8 cellular contexts compared by ENCODE assay signal in the genomic region with DNA sequence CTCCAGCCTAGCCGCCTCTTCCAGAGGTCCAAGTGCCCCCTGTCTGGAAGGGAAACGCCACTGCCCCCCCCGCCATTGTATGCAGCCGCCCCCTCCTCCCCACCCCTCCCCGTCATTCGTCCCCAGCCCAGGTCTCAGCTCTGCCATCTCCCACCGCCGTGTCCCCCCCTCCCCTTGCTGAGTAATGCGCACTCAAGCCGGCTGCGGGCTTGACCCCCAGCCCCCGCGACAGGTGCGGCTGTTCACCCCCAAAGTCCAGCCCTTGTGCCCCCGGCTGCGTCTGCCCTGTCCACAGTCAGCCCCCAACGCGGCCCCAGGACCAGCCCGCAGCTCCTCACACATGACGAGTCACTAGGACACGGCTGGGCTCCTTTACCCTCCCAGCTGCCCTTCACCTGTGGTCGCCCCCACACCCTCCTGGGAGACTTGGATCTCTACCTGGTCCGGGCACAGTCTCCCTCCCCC. TPM values are rescaled to one million over a fixed set of nuclear protein-coding genes. Genes with fewer than 3 reads are reported as not detected.
DNase-seq lines count a peak whose midpoint lies in the region; FAIRE-seq lines count a peak whose summit lies in the region.

No MANE protein-coding gene starts in this region.

- peaks cover 9% of the 10 kb centered on the region for H3K36me3 ChIP-seq in iPS-15b (ENCODE audit: control insufficient read depth, insufficient read depth, low read length)
- no peaks in the 10 kb centered on the region for H3K36me3 ChIP-seq in small intestine (ENCODE audit: control insufficient read depth in 2 of 2, insufficient read depth in 2 of 2, low read length in 2 of 2)

- H3K27ac ChIP-seq in small intestine (ENCODE audit: low read depth in 1 of 2, low read length in 1 of 2), result peak overlapping the region in 1 of 2 donors; percentile 22

- no peaks in the 10 kb centered on the region for H3K9me3 Mint-ChIP-seq in activated T-helper 2 cell treated with anti-CD3 and anti-CD28 coated beads, Interferon-gamma antibody, Interleukin-2, Interleukin-4, amounts not matched to agents 10 μg/mL and 5 μg/mL and 100 μg/mL, durations not matched to agents 14 hours and 24 hours and 36 hours

- H3K4me1 Mint-ChIP-seq in activated T-helper 2 cell treated with anti-CD3 and anti-CD28 coated beads, Interferon-gamma antibody, Interleukin-2, Interleukin-4, amounts not matched to agents 10 μg/mL and 5 μg/mL and 100 μg/mL, durations not matched to agents 14 hours and 24 hours and 36 hours (ENCODE audit: low read depth), result peaks cover 22% of the 10 kb centered on the region

- peak overlapping the region; percentile 84 for H3K4me3 ChIP-seq in iPS-15b (ENCODE audit: low read depth, low read length)
- H3K4me3 ChIP-seq in small intestine (ENCODE audit: low read depth in 1 of 2, low read length in 2 of 2), result peak overlapping the region; percentile 37 to 38

- no peaks in the 10 kb centered on the region for H3K9me3 ChIP-seq in iPS-15b (ENCODE audit: control insufficient read depth, insufficient read depth, low read length)
- H3K9me3 ChIP-seq in small intestine (ENCODE audit: control insufficient read depth, low read depth), result no peaks in the 10 kb centered on the region

- peak overlapping the region; percentile 26 for H3K4me3 Mint-ChIP-seq in activated T-helper 2 cell treated with anti-CD3 and anti-CD28 coated beads, Interferon-gamma antibody, Interleukin-2, Interleukin-4, amounts not matched to agents 10 μg/mL and 5 μg/mL and 100 μg/mL, durations not matched to agents 14 hours and 24 hours and 36 hours (ENCODE audit: low read depth)

- peak overlapping the region; percentile 74 for H3K9ac ChIP-seq in iPS-15b (ENCODE audit: low read depth, low read length)

- peak; percentile 5 for DNase-seq in DMS79 treated with DMSO at 0.1 percent for 48 hours (lab: John Stamatoyannopoulos, UW)
- DNase-seq in DMS79 (lab: John Stamatoyannopoulos, UW), result no peak
- DNase-seq in activated T-helper 2 cell treated with anti-CD3 and anti-CD28 coated beads, Interferon-gamma antibody, Interleukin-2, Interleukin-4, amounts not matched to agents 10 μg/mL and 5 μg/mL and 100 μg/mL, durations not matched to agents 14 hours and 24 hours and 36 hours (ENCODE audit: low spot score), result no peak
- DNase-seq in small intestine, result no peak
- no peak for DNase-seq in HT-29 (ENCODE audit: low spot score)
- no peak for DNase-seq in DMS153 treated with DMSO at 0.1 percent for 48 hours (lab: John Stamatoyannopoulos, UW; ENCODE audit: unreplicated experiment)
- DNase-seq in putamen (ENCODE audit: low spot score), result no peak

- no peaks in the 10 kb centered on the region for H3K36me3 Mint-ChIP-seq in activated T-helper 2 cell treated with anti-CD3 and anti-CD28 coated beads, Interferon-gamma antibody, Interleukin-2, Interleukin-4, amounts not matched to agents 10 μg/mL and 5 μg/mL and 100 μg/mL, durations not matched to agents 14 hours and 24 hours and 36 hours (ENCODE audit: low read depth)

- peaks cover 40% of the 10 kb centered on the region for H3K27me3 Mint-ChIP-seq in activated T-helper 2 cell treated with anti-CD3 and anti-CD28 coated beads, Interferon-gamma antibody, Interleukin-2, Interleukin-4, amounts not matched to agents 10 μg/mL and 5 μg/mL and 100 μg/mL, durations not matched to agents 14 hours and 24 hours and 36 hours (ENCODE audit: low read depth)

- no peak overlapping the region for H3K27ac Mint-ChIP-seq in activated T-helper 2 cell treated with anti-CD3 and anti-CD28 coated beads, Interferon-gamma antibody, Interleukin-2, Interleukin-4, amounts not matched to agents 10 μg/mL and 5 μg/mL and 100 μg/mL, durations not matched to agents 14 hours and 24 hours and 36 hours

- FAIRE-seq in small intestine (lab: Jason Lieb, UNC), result no peak

- H3K27me3 ChIP-seq in iPS-15b (ENCODE audit: control insufficient read depth, insufficient read depth, low read length) (peaks cover 15% of the 10 kb centered on the region), small intestine (ENCODE audit: control insufficient read depth in 2 of 2, insufficient read depth in 2 of 2, low read length in 2 of 2) (no peaks in the 10 kb centered on the region)

- WGBS in small intestine, 3 donors, result 1 to 2% (median 1%) methylated on average over 15 to 23 of the region's 23 CpGs

- intact Hi-C loops in activated T-helper 2 cell treated with anti-CD3 and anti-CD28 coated beads, Interferon-gamma antibody, Interleukin-2, Interleukin-4, amounts not matched to agents 10 μg/mL and 5 μg/mL and 100 μg/mL, durations not matched to agents 14 hours and 24 hours and 36 hours (cut with micrococcal nuclease), result no loop called here

- H3K4me1 ChIP-seq in iPS-15b (ENCODE audit: control insufficient read depth, insufficient read depth, low read length) (peaks cover 11% of the 10 kb centered on the region), small intestine (ENCODE audit: control insufficient read depth in 2 of 2, insufficient read depth in 1 of 2, low read depth in 1 of 2, low read length in 1 of 2) (peaks cover 0 to 2% of the 10 kb centered on the region in 2 donors)

RNA-seq across cellular contexts. Expression of gene GPRC5B, which starts 0.6 kb away (rescaled TPM):
- total RNA-seq in activated T-helper 2 cell treated with anti-CD3 and anti-CD28 coated beads, Interferon-gamma antibody, Interleukin-2, Interleukin-4, amounts not matched to agents 10 μg/mL and 5 μg/mL and 100 μg/mL, durations not matched to agents 14 hours and 24 hours and 36 hours, result not detected in 2 replicates
- 10 to 100 TPM in 1 of 3 donors, 1 to 10 TPM in 1, under 1 TPM in 1; 0.22 to 17.0 (median 1.4) TPM for polyA plus RNA-seq in small intestine
- total RNA-seq in HT-29 (2014; rRNA removed; shearing (Covaris generic)), result 0.16 and 0.36 TPM in 2 replicates
